Comparison of ENCODE assay signal across 8 cellular contexts in the genomic region with DNA sequence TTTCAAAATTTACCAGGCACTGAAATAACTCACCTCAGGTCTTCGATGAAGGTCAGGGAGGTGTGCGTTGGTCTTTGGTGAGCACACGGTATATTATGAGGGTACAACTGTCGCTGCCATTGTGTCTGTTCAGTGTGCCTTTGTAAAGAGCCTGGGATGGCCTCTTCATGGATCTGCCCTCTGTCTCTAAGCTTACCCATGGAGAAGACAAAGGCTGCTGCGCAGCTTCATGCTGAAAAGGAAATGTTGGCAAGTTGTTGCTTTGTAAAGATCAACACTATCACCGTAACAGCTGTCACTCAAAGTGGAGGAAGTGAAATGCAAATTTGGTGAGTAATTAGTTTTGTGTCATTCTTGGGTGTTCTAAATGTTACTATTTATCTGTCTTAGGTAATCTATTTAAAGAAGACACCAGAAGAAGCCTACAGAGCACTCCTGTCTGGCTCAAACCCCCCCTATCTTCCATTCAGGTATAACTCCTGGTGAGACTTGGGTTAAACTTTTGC.
DNase-seq lines count a peak whose midpoint lies in the region; ATAC-seq, FAIRE-seq and TF ChIP-seq lines count a peak whose summit lies in the region.

No MANE protein-coding gene starts in this region.

- H3K79me2 ChIP-seq in GM12878 (ENCODE audit: control insufficient read depth, insufficient read depth, low read length), result no peaks in the 10 kb centered on the region

- TF ChIP-seq CTCF in GM12872 (IDR thresholded peaks at IDR 0.05; ENCODE audit: insufficient read depth, low read depth, low read length) (peak; percentile 17; the same call in 1 of the 3 replicates), GM20000 (IDR thresholded peaks at IDR 0.05; ENCODE audit: extremely low read depth, missing control alignments) (no peak), GM12878 (IDR thresholded peaks at IDR 0.05 in 2 of 3, conservative IDR thresholded peaks at IDR 0.05 in 1 of 3; ENCODE audit: control insufficient read depth in 2 of 3, extremely low read depth in 1 of 3, insufficient read depth in 1 of 3, low read depth in 3 of 3, low read length in 3 of 3) (peak in 2 of 3 experiments; percentile 12 to 21; a peak in 1 of 6 replicates), heart right ventricle (IDR thresholded peaks at IDR 0.05) (no peak)

- peak overlapping the region; percentile 10; the same call in 1 of the 2 replicates for H2AFZ ChIP-seq in GM12878 (ENCODE audit: control insufficient read depth, low read depth, low read length)

- no peak overlapping the region for H3K27ac ChIP-seq in GM12878 (ENCODE audit: control insufficient read depth, insufficient read depth)
- H3K27ac ChIP-seq in heart right ventricle, result peak overlapping the region in 1 of 10 donors; percentile 46

- CTCF ChIA-PET in GM12878 (lab: Yijun Ruan, JAX), result interaction anchor here (0.7 to 3.6 kb wide), 10 partner anchors 9 to 299 kb away, joined by 3 to 22 read pairs (median 5); no protein-coding TSS in a partner anchor

- FAIRE-seq in GM12878 (lab: Jason Lieb, UNC), result peak; percentile 66

- no peaks in the 10 kb centered on the region; the same call in 1 of the 2 replicates for H4K20me1 ChIP-seq in GM12878 (ENCODE audit: control insufficient read depth, insufficient read depth)

- RAD21 ChIA-PET in GM12878 (lab: Charles Lee; ENCODE audit: unreplicated experiment), result interaction anchor here (1.4 to 1.6 kb wide), 3 partner anchors 18 to 71 kb away, joined by 3 read pairs; no protein-coding TSS in a partner anchor

- no peak for TF ChIP-seq POLR2A in GM12878 (IDR thresholded peaks at IDR 0.05; ENCODE audit: low read depth, low read length)

- SMC1A ChIA-PET in GM12878 (lab: Charles Lee; ENCODE audit: uncharacterized antibody, unreplicated experiment), result interaction anchor here (0.9 to 3.3 kb wide), 6 partner anchors 9 to 70 kb away, joined by 3 to 13 read pairs (median 6); no protein-coding TSS in a partner anchor

- in situ Hi-C loops in GM12878 (cut with MboI), result no loop called here

- POLR2A ChIA-PET in GM12878 (lab: Charles Lee), result interaction anchor here (0.9 to 1.3 kb wide), 2 partner anchors 10 to 141 kb away, joined by 4 to 7 read pairs; no protein-coding TSS in a partner anchor

- ATAC-seq in HG03342 (IDR thresholded peaks at IDR 0.05; ENCODE audit: unreplicated experiment) (peak; percentile 89), GM12878 (peak; percentile 74), heart right ventricle (no peak)

- TF ChIP-seq RAD21 in GM12878 (IDR thresholded peaks at IDR 0.05; ENCODE audit: insufficient read depth, low read depth, low read length), result 0 out of 2 replicates have a peak, but pooled peaks have one; percentile 21

- peak; percentile 24 for DNase-seq in GM20000 (ENCODE audit: low spot score)
- peak; percentile 24 for DNase-seq in GM12878 (ENCODE audit: low read depth, low spot score)
- DNase-seq in DMS79 treated with DMSO at 0.1 percent for 48 hours (lab: John Stamatoyannopoulos, UW), result no peak
- no peak for DNase-seq in NCI-H2029 (lab: John Stamatoyannopoulos, UW)
- no peak for DNase-seq in heart right ventricle
- no peak for DNase-seq in SIG-M5 (lab: John Stamatoyannopoulos, UW)

- H3K4me1 ChIP-seq in GM12878 (ENCODE audit: control insufficient read depth, insufficient read depth, low read length), result peaks cover 11% of the 10 kb centered on the region
- H3K4me1 ChIP-seq in heart right ventricle, result peaks cover 0 to 7% (median 0%) of the 10 kb centered on the region in 9 donors

- intact Hi-C loops in GM12878 (cut with micrococcal nuclease; ENCODE audit: unreplicated experiment), result no loop called here
- intact Hi-C loops in heart right ventricle (cut with DNase I), result no loop called here

- no peak overlapping the region for H3K4me3 ChIP-seq in GM12878
- peak overlapping the region in 1 of 10 donors; percentile 6 for H3K4me3 ChIP-seq in heart right ventricle

- no TSS peak for BruUV-seq in GM12878 (replicated peaks; lab: Mats Ljungman, UMichigan)

- H3K9ac ChIP-seq in GM12878 (ENCODE audit: control insufficient read depth, insufficient read depth, low read length), result no peak overlapping the region

- H3K36me3 ChIP-seq in GM12878 (ENCODE audit: control insufficient read depth in 2 of 2, insufficient read depth in 2 of 2, low read length in 1 of 2) (no peaks in the 10 kb centered on the region), heart right ventricle (peaks cover 0 to 28% (median 0%) of the 10 kb centered on the region in 9 donors)

- no peak for TF ChIP-seq EP300 in GM12878 (IDR thresholded peaks at IDR 0.05; ENCODE audit: borderline replicate concordance in 1 of 2, control insufficient read depth in 1 of 2, low read depth in 2 of 2, low read length in 2 of 2)

- H3K9me3 ChIP-seq in GM12878 (replicated peaks; ENCODE audit: control insufficient read depth, insufficient read depth, low read length) (no peaks in the 10 kb centered on the region), heart right ventricle (no peaks in the 10 kb centered on the region)

- 2% methylated on average over 6 of the region's 6 CpGs for WGBS in GM12878 (ENCODE audit: insufficient coverage, insufficient replicate concordance, low lambda C conversion rate, missing lambda C conversion rate)
- WGBS in heart right ventricle, 2 donors, result 95 to 98% methylated on average over 6 of the region's 6 CpGs

- H3K27me3 ChIP-seq in GM12878 (replicated peaks in 1 of 2; ENCODE audit: control insufficient read depth in 2 of 2, insufficient read depth in 2 of 2, low read length in 1 of 2) (no peaks in the 10 kb centered on the region), heart right ventricle (no peaks in the 10 kb centered on the region)

- peak overlapping the region; percentile 19; the same call in 1 of the 2 replicates for H3K4me2 ChIP-seq in GM12878 (ENCODE audit: control insufficient read depth, insufficient read depth)

TF ChIP-seq in GM12878, 131 proteins besides CTCF, POLR2A, EP300 and RAD21 (continues in another document):
- TF ChIP-seq, protein P1, sequence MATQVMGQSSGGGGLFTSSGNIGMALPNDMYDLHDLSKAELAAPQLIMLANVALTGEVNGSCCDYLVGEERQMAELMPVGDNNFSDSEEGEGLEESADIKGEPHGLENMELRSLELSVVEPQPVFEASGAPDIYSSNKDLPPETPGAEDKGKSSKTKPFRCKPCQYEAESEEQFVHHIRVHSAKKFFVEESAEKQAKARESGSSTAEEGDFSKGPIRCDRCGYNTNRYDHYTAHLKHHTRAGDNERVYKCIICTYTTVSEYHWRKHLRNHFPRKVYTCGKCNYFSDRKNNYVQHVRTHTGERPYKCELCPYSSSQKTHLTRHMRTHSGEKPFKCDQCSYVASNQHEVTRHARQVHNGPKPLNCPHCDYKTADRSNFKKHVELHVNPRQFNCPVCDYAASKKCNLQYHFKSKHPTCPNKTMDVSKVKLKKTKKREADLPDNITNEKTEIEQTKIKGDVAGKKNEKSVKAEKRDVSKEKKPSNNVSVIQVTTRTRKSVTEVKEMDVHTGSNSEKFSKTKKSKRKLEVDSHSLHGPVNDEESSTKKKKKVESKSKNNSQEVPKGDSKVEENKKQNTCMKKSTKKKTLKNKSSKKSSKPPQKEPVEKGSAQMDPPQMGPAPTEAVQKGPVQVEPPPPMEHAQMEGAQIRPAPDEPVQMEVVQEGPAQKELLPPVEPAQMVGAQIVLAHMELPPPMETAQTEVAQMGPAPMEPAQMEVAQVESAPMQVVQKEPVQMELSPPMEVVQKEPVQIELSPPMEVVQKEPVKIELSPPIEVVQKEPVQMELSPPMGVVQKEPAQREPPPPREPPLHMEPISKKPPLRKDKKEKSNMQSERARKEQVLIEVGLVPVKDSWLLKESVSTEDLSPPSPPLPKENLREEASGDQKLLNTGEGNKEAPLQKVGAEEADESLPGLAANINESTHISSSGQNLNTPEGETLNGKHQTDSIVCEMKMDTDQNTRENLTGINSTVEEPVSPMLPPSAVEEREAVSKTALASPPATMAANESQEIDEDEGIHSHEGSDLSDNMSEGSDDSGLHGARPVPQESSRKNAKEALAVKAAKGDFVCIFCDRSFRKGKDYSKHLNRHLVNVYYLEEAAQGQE (IDR thresholded peaks at IDR 0.05; ENCODE audit: low read depth, low read length), result no peak
- no peak for TF ChIP-seq TBL1XR1 (IDR thresholded peaks at IDR 0.05; ENCODE audit: low read depth, low read length)
- no peak for TF ChIP-seq BMI1 (IDR thresholded peaks at IDR 0.05; ENCODE audit: borderline replicate concordance)
- no peak for TF ChIP-seq TCF3 (IDR thresholded peaks at IDR 0.05; ENCODE audit: borderline replicate concordance, insufficient read depth, low read depth, low read length)
- TF ChIP-seq, protein P2, sequence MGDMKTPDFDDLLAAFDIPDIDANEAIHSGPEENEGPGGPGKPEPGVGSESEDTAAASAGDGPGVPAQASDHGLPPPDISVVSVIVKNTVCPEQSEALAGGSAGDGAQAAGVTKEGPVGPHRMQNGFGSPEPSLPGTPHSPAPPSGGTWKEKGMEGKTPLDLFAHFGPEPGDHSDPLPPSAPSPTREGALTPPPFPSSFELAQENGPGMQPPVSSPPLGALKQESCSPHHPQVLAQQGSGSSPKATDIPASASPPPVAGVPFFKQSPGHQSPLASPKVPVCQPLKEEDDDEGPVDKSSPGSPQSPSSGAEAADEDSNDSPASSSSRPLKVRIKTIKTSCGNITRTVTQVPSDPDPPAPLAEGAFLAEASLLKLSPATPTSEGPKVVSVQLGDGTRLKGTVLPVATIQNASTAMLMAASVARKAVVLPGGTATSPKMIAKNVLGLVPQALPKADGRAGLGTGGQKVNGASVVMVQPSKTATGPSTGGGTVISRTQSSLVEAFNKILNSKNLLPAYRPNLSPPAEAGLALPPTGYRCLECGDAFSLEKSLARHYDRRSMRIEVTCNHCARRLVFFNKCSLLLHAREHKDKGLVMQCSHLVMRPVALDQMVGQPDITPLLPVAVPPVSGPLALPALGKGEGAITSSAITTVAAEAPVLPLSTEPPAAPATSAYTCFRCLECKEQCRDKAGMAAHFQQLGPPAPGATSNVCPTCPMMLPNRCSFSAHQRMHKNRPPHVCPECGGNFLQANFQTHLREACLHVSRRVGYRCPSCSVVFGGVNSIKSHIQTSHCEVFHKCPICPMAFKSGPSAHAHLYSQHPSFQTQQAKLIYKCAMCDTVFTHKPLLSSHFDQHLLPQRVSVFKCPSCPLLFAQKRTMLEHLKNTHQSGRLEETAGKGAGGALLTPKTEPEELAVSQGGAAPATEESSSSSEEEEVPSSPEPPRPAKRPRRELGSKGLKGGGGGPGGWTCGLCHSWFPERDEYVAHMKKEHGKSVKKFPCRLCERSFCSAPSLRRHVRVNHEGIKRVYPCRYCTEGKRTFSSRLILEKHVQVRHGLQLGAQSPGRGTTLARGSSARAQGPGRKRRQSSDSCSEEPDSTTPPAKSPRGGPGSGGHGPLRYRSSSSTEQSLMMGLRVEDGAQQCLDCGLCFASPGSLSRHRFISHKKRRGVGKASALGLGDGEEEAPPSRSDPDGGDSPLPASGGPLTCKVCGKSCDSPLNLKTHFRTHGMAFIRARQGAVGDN (IDR thresholded peaks at IDR 0.05), result no peak
- TF ChIP-seq TCF12 (IDR thresholded peaks at IDR 0.05; ENCODE audit: low read depth, low read length), result no peak
- TF ChIP-seq POLR2AphosphoS2 (IDR thresholded peaks at IDR 0.05; ENCODE audit: low read depth, low read length), result no peak

Comparison
In these comparisons a context has a peak if more than half of its experiments do, and no peak if none do; other contexts are left out.
1. CTCF ChIP-seq: peak in GM12872 (single experiment) and GM12878 (2 of 3); none in GM20000 (single experiment) and heart right ventricle (0 of 9).
2. DNase-seq: peak in GM20000 (single experiment) and GM12878 (single experiment); none in DMS79 treated with DMSO at 0.1 percent for 48 hours (single experiment), NCI-H2029 (single experiment), heart right ventricle (0 of 2) and SIG-M5 (single experiment).
3. ATAC-seq: peak in HG03342 (single experiment) and GM12878 (single experiment); none in heart right ventricle (0 of 8).